9 cellular contexts compared by ENCODE assay signal in genomic region chr20:38034961-38035360, GRCh38. TPM values are rescaled to one million over a fixed set of nuclear protein-coding genes. Genes with fewer than 3 reads are reported as not detected.
A peak's percentile ranks its signal among the peaks of the same experiment; 100 is the strongest.
DNase-seq lines count a peak whose midpoint lies in the region; ATAC-seq and TF ChIP-seq lines count a peak whose summit lies in the region.
"Had no signal": no experiment of that assay in that cellular context is flagged by ENCODE, and none has a peak within 500 bp of the region (broad histone marks: within the 10 kb centered on the region; RNA-seq: fewer than 3 reads in every experiment).

No MANE protein-coding gene starts in this region.

- no peaks in the 10 kb centered on the region for H3K9me2 ChIP-seq in SK-N-SH

- TF ChIP-seq EP300 in SK-N-SH (IDR thresholded peaks at IDR 0.05; ENCODE audit: borderline replicate concordance in 1 of 2, low read depth in 1 of 2, low read length in 1 of 2), result no peak

- H3K4me3 ChIP-seq in SK-N-SH (ENCODE audit: low read depth in 2 of 2, low read length in 1 of 2) (peak overlapping the region; percentile 83 to 99), iPS-11a (ENCODE audit: low read depth, low read length) (peak overlapping the region; percentile 98), adrenal gland (peak overlapping the region in 2 of 4 donors; percentile 70 to 98)

- H3K4me1 Mint-ChIP-seq in activated CD4-positive, alpha-beta memory T cell treated with anti-CD3 and anti-CD28 coated beads for 36 hours (ENCODE audit: low read depth), result peaks cover 59% of the 10 kb centered on the region
- peaks cover 59% of the 10 kb centered on the region for H3K4me1 Mint-ChIP-seq in stimulated activated naive CD8-positive, alpha-beta T cell treated with anti-CD3 and anti-CD28 coated beads, Interleukin-15, amount 100 ng/mL, for 72 hours

- H3K27me3 Mint-ChIP-seq in activated CD4-positive, alpha-beta memory T cell treated with anti-CD3 and anti-CD28 coated beads for 36 hours, result no peaks in the 10 kb centered on the region
- no peaks in the 10 kb centered on the region for H3K27me3 Mint-ChIP-seq in stimulated activated naive CD8-positive, alpha-beta T cell treated with anti-CD3 and anti-CD28 coated beads, Interleukin-15, amount 100 ng/mL, for 72 hours

- no peaks in the 10 kb centered on the region for H3F3A ChIP-seq in SK-N-SH (replicated peaks; ENCODE audit: insufficient read depth)

- no peak for ATAC-seq in SK-N-SH treated with all-trans-retinoic acid at 6 μM for 48 hours
- ATAC-seq in stimulated activated naive CD8-positive, alpha-beta T cell treated with anti-CD3 and anti-CD28 coated beads, Interleukin-15, amount 100 ng/mL, for 72 hours, result no peak

- no peak for DNase-seq in SK-N-SH
- no peak for DNase-seq in activated CD4-positive, alpha-beta memory T cell treated with anti-CD3 and anti-CD28 coated beads for 36 hours
- DNase-seq in stimulated activated naive CD8-positive, alpha-beta T cell treated with anti-CD3 and anti-CD28 coated beads, Interleukin-15, amount 100 ng/mL, for 72 hours, result no peak
- no peak for DNase-seq in retina
- no peak for DNase-seq in dedifferentiated amniotic fluid mesenchymal stem cell (ENCODE audit: extremely low spot score)
- DNase-seq in adrenal gland, result no peak
- DNase-seq: midbrain had no signal

- TF ChIP-seq POLR2A in adrenal gland (IDR thresholded peaks at IDR 0.05), result no peak

- no peaks in the 10 kb centered on the region for H3K27me3 ChIP-seq in SK-N-SH (ENCODE audit: insufficient read depth)
- H3K27me3 ChIP-seq in adrenal gland, result no peaks in the 10 kb centered on the region

- peak overlapping the region; percentile 94; the same call in 1 of the 2 replicates for H3K9ac ChIP-seq in SK-N-SH

- WGBS in SK-N-SH (ENCODE audit: low lambda C conversion rate), result 83% methylated on average over 6 of the region's 6 CpGs
- 74 to 79% (median 76%) methylated on average over 6 of the region's 6 CpGs for WGBS in adrenal gland, 4 donors

- peaks cover 98% of the 10 kb centered on the region for H3K79me2 ChIP-seq in SK-N-SH (ENCODE audit: insufficient read depth)

- H3K27ac ChIP-seq in SK-N-SH (ENCODE audit: low read depth in 2 of 2, low read length in 1 of 2) (no peak overlapping the region), adrenal gland (no peak overlapping the region)

- peak overlapping the region; percentile 91 for H3K4me3 Mint-ChIP-seq in activated CD4-positive, alpha-beta memory T cell treated with anti-CD3 and anti-CD28 coated beads for 36 hours
- H3K4me3 Mint-ChIP-seq in stimulated activated naive CD8-positive, alpha-beta T cell treated with anti-CD3 and anti-CD28 coated beads, Interleukin-15, amount 100 ng/mL, for 72 hours, result peak overlapping the region; percentile 91 to 96

- H3K4me1 ChIP-seq in SK-N-SH (ENCODE audit: control insufficient read depth in 1 of 2, insufficient read depth in 2 of 2, low read depth in 1 of 2, low read length in 1 of 2), result peaks cover 8 to 25% of the 10 kb centered on the region in 2 experiments
- peaks cover 32 to 63% of the 10 kb centered on the region in 2 donors for H3K4me1 ChIP-seq in adrenal gland (replicated peaks in 1 of 2)

- peak overlapping the region; percentile 86 for H3K4me2 ChIP-seq in SK-N-SH

- H4K20me1 ChIP-seq in SK-N-SH (ENCODE audit: insufficient read depth), result peaks cover 4% of the 10 kb centered on the region; the same call in 1 of the 2 replicates

- intact Hi-C loops in activated CD4-positive, alpha-beta memory T cell treated with anti-CD3 and anti-CD28 coated beads for 36 hours (cut with micrococcal nuclease), result no loop called here
- intact Hi-C loops in adrenal gland (cut with DNase I), result loop anchor here in 1 of 2 donors (10.0 kb wide), 1 partner anchor 340 kb away; the partner anchor contains the start of gene CTNNBL1

- TF ChIP-seq CTCF in SK-N-SH (IDR thresholded peaks at IDR 0.05) (no peak), adrenal gland (IDR thresholded peaks at IDR 0.05) (no peak)

- CTCF ChIA-PET in SK-N-SH (lab: Yijun Ruan, JAX), result interaction anchor here (2.1 to 2.5 kb wide), 2 partner anchors 43 to 187 kb away, joined by 6 to 9 read pairs; no protein-coding TSS in a partner anchor
- CTCF ChIA-PET in activated CD4-positive, alpha-beta memory T cell treated with anti-CD3 and anti-CD28 coated beads for 36 hours (lab: Charles Lee), result interaction anchor here (0.8 to 2.5 kb wide), 3 partner anchors 9 to 35 kb away, joined by 3 to 8 read pairs (median 3); no protein-coding TSS in a partner anchor

- H3K9me3 ChIP-seq in SK-N-SH (no peaks in the 10 kb centered on the region), adrenal gland (replicated peaks in 1 of 3) (no peaks in the 10 kb centered on the region)

- H3K36me3 ChIP-seq in SK-N-SH (replicated peaks in 1 of 2; ENCODE audit: control insufficient read depth in 1 of 2, insufficient read depth in 2 of 2, low read length in 1 of 2), result peaks cover 30 to 37% of the 10 kb centered on the region in 2 experiments
- H3K36me3 ChIP-seq in adrenal gland (replicated peaks in 1 of 2), result no peaks in the 10 kb centered on the region

- no peak overlapping the region for H2AFZ ChIP-seq in SK-N-SH (ENCODE audit: low read depth)

- H3K36me3 Mint-ChIP-seq in activated CD4-positive, alpha-beta memory T cell treated with anti-CD3 and anti-CD28 coated beads for 36 hours, result peaks cover 26% of the 10 kb centered on the region

- no peak for TF ChIP-seq RAD21 in SK-N-SH (IDR thresholded peaks at IDR 0.05; ENCODE audit: low read length)

- POLR2A ChIA-PET in SK-N-SH (lab: Yijun Ruan, JAX), result no interaction called here
- POLR2A ChIA-PET in activated CD4-positive, alpha-beta memory T cell treated with anti-CD3 and anti-CD28 coated beads for 36 hours (lab: Charles Lee), result no interaction called here

- no peaks in the 10 kb centered on the region for H3K9me3 Mint-ChIP-seq in activated CD4-positive, alpha-beta memory T cell treated with anti-CD3 and anti-CD28 coated beads for 36 hours
- no peaks in the 10 kb centered on the region for H3K9me3 Mint-ChIP-seq in stimulated activated naive CD8-positive, alpha-beta T cell treated with anti-CD3 and anti-CD28 coated beads, Interleukin-15, amount 100 ng/mL, for 72 hours

- peak overlapping the region; percentile 98 for H3K27ac Mint-ChIP-seq in activated CD4-positive, alpha-beta memory T cell treated with anti-CD3 and anti-CD28 coated beads for 36 hours
- peak overlapping the region; percentile 99 to 100 for H3K27ac Mint-ChIP-seq in stimulated activated naive CD8-positive, alpha-beta T cell treated with anti-CD3 and anti-CD28 coated beads, Interleukin-15, amount 100 ng/mL, for 72 hours

TF ChIP-seq in SK-N-SH, 30 proteins besides CTCF, POLR2A, EP300 and RAD21 (continues in another document):
- TF ChIP-seq YY1 (IDR thresholded peaks at IDR 0.05; ENCODE audit: low read depth) (no peak), TCF12 (IDR thresholded peaks at IDR 0.05) (no peak), FOXJ3 (CRISPR knock-in tag; IDR thresholded peaks at IDR 0.05) (no peak), RXRA (IDR thresholded peaks at IDR 0.05; ENCODE audit: borderline replicate concordance, low read depth) (no peak), TAF1 (IDR thresholded peaks at IDR 0.05; ENCODE audit: borderline replicate concordance, low read depth, low read length) (no peak), SIN3A (IDR thresholded peaks at IDR 0.05; ENCODE audit: borderline replicate concordance, low read depth, low read length) (no peak), GABPA (IDR thresholded peaks at IDR 0.05; ENCODE audit: low read depth) (no peak), MXI1 (IDR thresholded peaks at IDR 0.05; ENCODE audit: low read depth, low read length) (no peak), FOSL2 (IDR thresholded peaks at IDR 0.05; ENCODE audit: borderline replicate concordance, low read depth) (no peak)

TF ChIP-seq in SK-N-SH treated with all-trans-retinoic acid at 6 μM for 48 hours, 23 proteins besides CTCF, POLR2A, EP300 and RAD21:
- TF ChIP-seq PPARA (CRISPR knock-in tag; IDR thresholded peaks at IDR 0.05; ENCODE audit: borderline replicate concordance) (no peak), OSR1 (CRISPR knock-in tag; IDR thresholded peaks at IDR 0.05) (no peak)
TF ChIP-seq in SK-N-SH treated with all-trans-retinoic acid at 6 μM for 48 hours: peak in this region for 0.

RNA-seq across cellular contexts. Expression of gene RPRD1B, which starts 1.4 kb away (rescaled TPM):
- 11.8 and 13.3 TPM in 2 replicates for polyA plus RNA-seq in SK-N-SH (2012; rRNA removed)
- 12.9 and 14.0 TPM in 2 replicates for polyA plus RNA-seq in SK-N-SH (2012; cell fraction: cytosol; rRNA removed)
- polyA plus RNA-seq in SK-N-SH (2012; cell fraction: nucleus; rRNA removed), result 17.2 and 23.2 TPM in 2 replicates
- 10 to 100 TPM; 26.2 to 28.9 TPM for total RNA-seq in activated CD4-positive, alpha-beta memory T cell treated with anti-CD3 and anti-CD28 coated beads for 36 hours
- total RNA-seq in adrenal gland, result 10 to 100 TPM; 16.5 to 36.3 (median 29.4) TPM
- 10 to 100 TPM in 1 of 3 donors, 1 to 10 TPM in 2; 5.9 to 36.4 (median 6.8) TPM for polyA plus RNA-seq in adrenal gland

RNA-seq across cellular contexts. Expression of gene TTI1, which starts 1.7 kb away (rescaled TPM):
- polyA plus RNA-seq in SK-N-SH (2012; rRNA removed) (14.7 and 15.6 TPM in 2 replicates), adrenal gland (10 to 100 TPM; 12.5 to 21.6 (median 15.2) TPM)
- 10.3 and 12.2 TPM in 2 replicates for polyA plus RNA-seq in SK-N-SH (2012; cell fraction: cytosol; rRNA removed)
- 14.8 and 19.5 TPM in 2 replicates for polyA plus RNA-seq in SK-N-SH (2012; cell fraction: nucleus; rRNA removed)
- total RNA-seq in activated CD4-positive, alpha-beta memory T cell treated with anti-CD3 and anti-CD28 coated beads for 36 hours, result 10 to 100 TPM; 31.8 to 32.7 TPM
- total RNA-seq in adrenal gland, result 10 to 100 TPM; 12.7 to 28.0 (median 20.2) TPM
